In genomic region chr14:101428409-101428808, GRCh38 we compare ENCODE assay signal across 8 cellular contexts.
"Had no signal": no experiment of that assay in that cellular context is flagged by ENCODE, and none has a peak within 500 bp of the region (broad histone marks: within the 10 kb centered on the region; RNA-seq: fewer than 3 reads in every experiment).

No MANE protein-coding gene starts in this region.

- DNase-seq: GDM1, GF-D8 had no signal

- H3K4me3 ChIP-seq: GM12878 had no signal

- FAIRE-seq: G401.6, GM12878, GM12891, GM12892, GM18507, GM19239 had no signal

- ATAC-seq: GM12878 had no signal
